In the genomic region with DNA sequence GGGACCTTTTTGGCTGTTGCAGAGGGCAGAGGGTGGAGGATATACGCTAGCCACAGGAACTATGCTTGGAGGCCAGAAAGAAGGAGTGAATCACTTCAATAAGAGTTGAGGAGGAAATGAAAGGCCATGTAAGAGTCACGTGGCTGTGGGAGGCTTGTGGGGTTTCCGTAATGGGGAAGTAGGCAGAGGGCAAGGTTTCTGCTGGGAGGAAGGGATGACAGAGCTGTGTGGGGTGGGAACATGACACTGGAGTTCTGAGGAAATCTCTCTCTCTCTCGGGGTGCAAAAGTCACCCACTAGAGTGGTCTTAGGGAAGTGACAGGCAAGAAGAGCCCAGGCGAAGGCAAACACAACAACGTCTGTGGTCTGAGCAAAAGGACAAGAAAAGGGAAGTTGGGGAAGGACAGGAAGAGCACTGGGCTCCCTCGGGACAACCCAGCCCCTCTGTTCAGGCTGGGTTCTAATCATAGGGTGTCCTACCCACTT, we compare ENCODE assay signal across 8 cellular contexts. TPM values are rescaled to one million over a fixed set of nuclear protein-coding genes. Genes with fewer than 3 reads are reported as not detected.
DNase-seq lines count a peak whose midpoint lies in the region; ATAC-seq and TF ChIP-seq lines count a peak whose summit lies in the region.

No MANE protein-coding gene starts in this region.

- H3K4me3 ChIP-seq in heart left ventricle (no peak overlapping the region), tibial nerve (no peak overlapping the region), vagina (no peak overlapping the region)

- peak overlapping the region in 1 of 12 donors; percentile 87 for H3K27ac ChIP-seq in heart left ventricle
- no peak overlapping the region for H3K27ac ChIP-seq in tibial nerve
- H3K27ac ChIP-seq in vagina: no peak overlapping the region

- intact Hi-C loops in heart left ventricle (cut with DNase I): no loop called here
- intact Hi-C loops in vagina (cut with DNase I): no loop called here

- peaks cover 0 to 12% (median 0%) of the 10 kb centered on the region in 12 donors for H3K9me3 ChIP-seq in heart left ventricle
- H3K9me3 ChIP-seq in tibial nerve: peaks cover 0 to 12% (median 0%) of the 10 kb centered on the region in 4 donors
- H3K9me3 ChIP-seq in vagina: no peaks in the 10 kb centered on the region

- DNase-seq in AML-193 (lab: John Stamatoyannopoulos, UW) (peak; percentile 91 to 92), OCI-M2 (lab: John Stamatoyannopoulos, UW; ENCODE audit: unreplicated experiment) (peak; percentile 79), heart left ventricle (peak in 4 of 5 donors; percentile 40 to 65 (median 45)), tibial nerve (ENCODE audit: low spot score in 2 of 2) (peak; percentile 34 to 59), NCI-H1694 treated with DMSO at 0.1 percent for 48 hours (lab: John Stamatoyannopoulos, UW) (no peak), vagina (ENCODE audit: extremely low spot score in 2 of 2) (no peak)

- H3K4me1 ChIP-seq in heart left ventricle (peaks cover 0 to 53% (median 0%) of the 10 kb centered on the region in 12 donors), tibial nerve (no peaks in the 10 kb centered on the region), vagina (no peaks in the 10 kb centered on the region)

- peaks cover 0 to 11% (median 0%) of the 10 kb centered on the region in 9 donors for H3K27me3 ChIP-seq in heart left ventricle
- no peaks in the 10 kb centered on the region for H3K27me3 ChIP-seq in tibial nerve
- no peaks in the 10 kb centered on the region for H3K27me3 ChIP-seq in vagina

- ATAC-seq in GM18867 (IDR thresholded peaks at IDR 0.05; ENCODE audit: unreplicated experiment) (peak; percentile 62), HG02970 (IDR thresholded peaks at IDR 0.05; ENCODE audit: low FRiP score, unreplicated experiment) (peak; percentile 59), heart left ventricle (peak; percentile 58 to 94 (median 86))

- no peak for TF ChIP-seq POLR2A in heart left ventricle (IDR thresholded peaks at IDR 0.05)
- no peak for TF ChIP-seq POLR2A in tibial nerve (IDR thresholded peaks at IDR 0.05)
- no peak for TF ChIP-seq POLR2A in vagina (IDR thresholded peaks at IDR 0.05)

- H3K36me3 ChIP-seq in heart left ventricle (no peaks in the 10 kb centered on the region), tibial nerve (no peaks in the 10 kb centered on the region), vagina (no peaks in the 10 kb centered on the region)

- peak in 1 of 2 donors; percentile 81 for TF ChIP-seq EP300 in tibial nerve (IDR thresholded peaks at IDR 0.05)

- no peak for TF ChIP-seq CTCF in heart left ventricle (IDR thresholded peaks at IDR 0.05)
- no peak for TF ChIP-seq CTCF in tibial nerve (IDR thresholded peaks at IDR 0.05)
- no peak for TF ChIP-seq CTCF in vagina (IDR thresholded peaks at IDR 0.05)

- WGBS in heart left ventricle, 4 donors: 39 to 51% (median 44%) methylated on average over 7 of the region's 7 CpGs
- 44 to 60% methylated on average over 7 of the region's 7 CpGs for WGBS in tibial nerve, 2 donors

RNA-seq across cellular contexts. Expression of a gene that starts 3.9 kb away (rescaled TPM):
- total RNA-seq in heart left ventricle (1 to 10 TPM in 2 of 9 donors, under 1 TPM in 4, not detected in 3; 0.30 to 1.6 (median 0.49) TPM), tibial nerve (1 to 10 TPM in 2 of 4 donors, not detected in 2; 2.2 to 2.5 TPM), vagina (9.6 TPM)
- polyA plus RNA-seq in heart left ventricle: under 1 TPM in 1 of 2 donors, not detected in 1; 0.28 TPM

RNA-seq across cellular contexts. Expression of a gene that starts 31.6 kb away (rescaled TPM):
- total RNA-seq in heart left ventricle: under 1 TPM in 1 of 9 donors, not detected in 8; 0.15 TPM
- not detected for polyA plus RNA-seq in heart left ventricle
- total RNA-seq in tibial nerve: not detected
- 2.2 TPM for total RNA-seq in vagina

RNA-seq across cellular contexts. Expression of a gene that starts 45.5 kb away (rescaled TPM):
- total RNA-seq in heart left ventricle: under 1 TPM in 1 of 9 donors, not detected in 8; 0.29 TPM
- polyA plus RNA-seq in heart left ventricle: not detected
- total RNA-seq in tibial nerve: not detected
- not detected for total RNA-seq in vagina

Comparison
In these comparisons a context has a peak if more than half of its experiments do, and no peak if none do; other contexts are left out.
1. DNase-seq: peak in AML-193 (2 of 2), OCI-M2 (single experiment), heart left ventricle (4 of 5) and tibial nerve (2 of 2); none in NCI-H1694 treated with DMSO at 0.1 percent for 48 hours (single experiment) and vagina (0 of 2).
2. Peak in every context shown above with its lines, with median percentiles within 50 percentile points of each other: ATAC-seq.